Comparison of ENCODE assay signal across 26 cellular contexts in the genomic region with DNA sequence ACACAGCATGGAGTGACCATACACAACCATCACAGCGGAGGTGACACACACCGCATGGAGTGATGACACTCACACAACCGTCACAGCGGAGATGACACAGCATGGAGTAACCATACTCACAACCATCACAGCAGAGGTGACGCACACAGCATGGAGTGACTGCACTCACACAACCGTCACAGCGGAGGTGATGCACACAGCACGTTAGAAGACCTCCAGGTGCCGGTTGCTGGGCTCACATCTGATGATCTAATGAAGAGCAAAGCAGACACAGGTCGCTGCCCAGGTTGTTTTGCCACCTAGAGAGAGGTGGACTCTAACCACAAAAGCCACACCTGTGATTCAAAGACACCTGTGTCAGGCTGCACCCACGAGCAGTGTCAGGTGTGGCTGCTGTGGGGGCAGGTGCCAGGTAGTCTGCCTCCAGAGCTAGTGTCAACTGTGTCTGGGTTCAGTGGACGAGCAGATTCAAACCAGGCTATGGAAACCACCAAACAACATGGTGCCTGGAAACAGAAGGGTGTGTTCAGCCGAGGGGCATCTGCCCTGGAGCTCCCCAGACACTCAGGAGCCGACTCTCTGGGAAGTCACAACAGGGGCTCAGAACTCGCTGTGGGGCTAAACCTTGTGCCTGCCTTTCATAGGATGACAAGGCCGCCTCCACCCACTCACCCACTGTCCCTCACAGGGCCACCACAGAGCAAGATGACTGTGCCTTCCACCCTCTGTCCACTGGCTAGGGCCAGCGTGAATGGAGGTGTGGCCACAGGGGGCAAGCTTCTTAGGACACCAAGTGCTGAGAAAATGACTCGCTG.
DNase-seq lines count a peak whose midpoint lies in the region; ATAC-seq and TF ChIP-seq lines count a peak whose summit lies in the region.
"Had no signal": no experiment of that assay in that cellular context is flagged by ENCODE, and none has a peak within 500 bp of the region (broad histone marks: within the 10 kb centered on the region; RNA-seq: fewer than 3 reads in every experiment).

No MANE protein-coding gene starts in this region.

- peaks cover 6% of the 10 kb centered on the region; the same call in 1 of the 2 replicates for H3K27me3 Mint-ChIP-seq in HFFc6 (ENCODE audit: insufficient read depth)

- ATAC-seq in right lobe of liver (no peak), HG03025 (IDR thresholded peaks at IDR 0.05; ENCODE audit: low FRiP score, unreplicated experiment) (no peak)
- ATAC-seq: gastrocnemius medialis, GM12878 had no signal

- DNase-seq in activated CD4-positive, CD25-positive, alpha-beta regulatory T cell treated with anti-CD3 and anti-CD28 coated beads, Interleukin-2, amount 50 U/mL, for 72 hours = peak; percentile 9
- DNase-seq in activated CD4-positive, CD25-positive, alpha-beta regulatory T cell (lab: John Stamatoyannopoulos, UW) = no peak
- DNase-seq in activated CD8-positive, alpha-beta memory T cell treated with anti-CD3 and anti-CD28 coated beads for 24 hours = peak; percentile 38
- DNase-seq in right lobe of liver (peak in 2 of 3 donors; percentile 20 to 35), testis (peak; percentile 11), T-helper 1 cell (no peak), HFFc6 (no peak)
- DNase-seq: activated CD4-positive, alpha-beta T cell treated with anti-CD3 and anti-CD28 coated beads, Interleukin-2, amount 50 U/mL, for 48 hours; brain microvascular endothelial cell; erythroblast; gastrocnemius medialis; GF-D8; midbrain; NCI-H187 treated with DMSO at 0.1 percent for 48 hours; SHP77 treated with DMSO at 0.1 percent for 48 hours; small intestine; stimulated activated CD4-positive, alpha-beta T cell treated with anti-CD3 and anti-CD28 coated beads, Interleukin-4, amount 100 ng/mL, for 1 hour had no signal

- H3K27me3 ChIP-seq in right lobe of liver (no peaks in the 10 kb centered on the region), testis (no peaks in the 10 kb centered on the region)
- H3K27me3 ChIP-seq: brain microvascular endothelial cell had no signal

- H3K9me3 ChIP-seq in right lobe of liver (no peaks in the 10 kb centered on the region), testis (no peaks in the 10 kb centered on the region)
- H3K9me3 ChIP-seq: gastrocnemius medialis, HAP-1, prostate gland had no signal

- H3K27ac ChIP-seq in right lobe of liver (no peak overlapping the region), testis (no peak overlapping the region)
- H3K27ac ChIP-seq: brain microvascular endothelial cell, C4-2B, gastrocnemius medialis, KMS-11, prostate gland, VCaP had no signal

- no peak overlapping the region for H3K27ac Mint-ChIP-seq in HFFc6
- H3K27ac Mint-ChIP-seq: activated T-helper 1 cell treated with anti-CD3 and anti-CD28 coated beads, Interleukin-12 subunit alpha, Interleukin-12 subunit beta, Interleukin-2, Interleukin-4 antibody, amounts not matched to agents 30 ng/mL and 10 ng/mL and 1 ng/mL, durations not matched to agents 14 hours and 24 hours and 36 hours; T-helper 1 cell treated with Interleukin-12 subunit alpha and Interleukin-12 subunit beta and Interleukin-4 antibody, amounts not matched to agents 30 μg/mL and 1 μg/mL, for 36 hours had no signal

- no peaks in the 10 kb centered on the region for H3K4me1 ChIP-seq in right lobe of liver
- no peaks in the 10 kb centered on the region for H3K4me1 ChIP-seq in testis
- H3K4me1 ChIP-seq: gastrocnemius medialis, HAP-1, prostate gland had no signal

- no peaks in the 10 kb centered on the region for H3K4me1 Mint-ChIP-seq in HFFc6 (ENCODE audit: low read depth)

- intact Hi-C loops in right lobe of liver (cut with DNase I) = no loop called here
- intact Hi-C loops in testis (cut with DNase I; ENCODE audit: low total_unique reads) = no loop called here

- H3K9me3 Mint-ChIP-seq in HFFc6 = peaks cover 53% of the 10 kb centered on the region
- H3K9me3 Mint-ChIP-seq: activated T-helper 1 cell treated with anti-CD3 and anti-CD28 coated beads, Interleukin-12 subunit alpha, Interleukin-12 subunit beta, Interleukin-2, Interleukin-4 antibody, amounts not matched to agents 30 ng/mL and 10 ng/mL and 1 ng/mL, durations not matched to agents 14 hours and 24 hours and 36 hours; T-helper 1 cell treated with Interleukin-12 subunit alpha and Interleukin-12 subunit beta and Interleukin-4 antibody, amounts not matched to agents 30 μg/mL and 1 μg/mL, for 36 hours had no signal

- H3K36me3 Mint-ChIP-seq in HFFc6 (ENCODE audit: low read depth) = peaks cover 5% of the 10 kb centered on the region; the same call in 1 of the 2 replicates

- H3K4me3 Mint-ChIP-seq in HFFc6 = no peak overlapping the region
- H3K4me3 Mint-ChIP-seq: activated T-helper 1 cell treated with anti-CD3 and anti-CD28 coated beads, Interleukin-12 subunit alpha, Interleukin-12 subunit beta, Interleukin-2, Interleukin-4 antibody, amounts not matched to agents 30 ng/mL and 10 ng/mL and 1 ng/mL, durations not matched to agents 14 hours and 24 hours and 36 hours; T-helper 1 cell treated with Interleukin-12 subunit alpha and Interleukin-12 subunit beta and Interleukin-4 antibody, amounts not matched to agents 30 μg/mL and 1 μg/mL, for 36 hours had no signal

- H3K36me3 ChIP-seq in right lobe of liver = no peaks in the 10 kb centered on the region
- H3K36me3 ChIP-seq in testis (ENCODE audit: low read depth, missing control alignments) = no peaks in the 10 kb centered on the region
- H3K36me3 ChIP-seq: brain microvascular endothelial cell, gastrocnemius medialis, HAP-1, prostate gland had no signal

- no peak for TF ChIP-seq CTCF in right lobe of liver (IDR thresholded peaks at IDR 0.05)
- TF ChIP-seq CTCF in testis (IDR thresholded peaks at IDR 0.05) = no peak
- TF ChIP-seq CTCF in HFFc6 (IDR thresholded peaks at IDR 0.05) = no peak

- WGBS in right lobe of liver (ENCODE audit: insufficient coverage, low coverage, low lambda C conversion rate, missing lambda C conversion rate) = 65% methylated on average over 15 of the region's 18 CpGs
- 89 to 93% methylated on average over 16 to 18 of the region's 18 CpGs for WGBS in testis, 2 donors

- no peak overlapping the region for H3K4me3 ChIP-seq in right lobe of liver
- no peak overlapping the region for H3K4me3 ChIP-seq in testis
- H3K4me3 ChIP-seq: gastrocnemius medialis, GM12878, HAP-1, prostate gland had no signal

- TF ChIP-seq POLR2A in right lobe of liver (IDR thresholded peaks at IDR 0.05) = no peak
- TF ChIP-seq POLR2A in testis (IDR thresholded peaks at IDR 0.05) = no peak

Comparison
In these comparisons a context has a peak if more than half of its experiments do, and no peak if none do; other contexts are left out.
1. DNase-seq: peak in activated CD4-positive, CD25-positive, alpha-beta regulatory T cell treated with anti-CD3 and anti-CD28 coated beads, Interleukin-2, amount 50 U/mL, for 72 hours (single experiment), activated CD8-positive, alpha-beta memory T cell treated with anti-CD3 and anti-CD28 coated beads for 24 hours (single experiment), right lobe of liver (2 of 3) and testis (single experiment); none in activated CD4-positive, CD25-positive, alpha-beta regulatory T cell (0 of 4), T-helper 1 cell (0 of 5) and HFFc6 (single experiment).